ENCODE assay signal across 1 cellular context in the genomic region with DNA sequence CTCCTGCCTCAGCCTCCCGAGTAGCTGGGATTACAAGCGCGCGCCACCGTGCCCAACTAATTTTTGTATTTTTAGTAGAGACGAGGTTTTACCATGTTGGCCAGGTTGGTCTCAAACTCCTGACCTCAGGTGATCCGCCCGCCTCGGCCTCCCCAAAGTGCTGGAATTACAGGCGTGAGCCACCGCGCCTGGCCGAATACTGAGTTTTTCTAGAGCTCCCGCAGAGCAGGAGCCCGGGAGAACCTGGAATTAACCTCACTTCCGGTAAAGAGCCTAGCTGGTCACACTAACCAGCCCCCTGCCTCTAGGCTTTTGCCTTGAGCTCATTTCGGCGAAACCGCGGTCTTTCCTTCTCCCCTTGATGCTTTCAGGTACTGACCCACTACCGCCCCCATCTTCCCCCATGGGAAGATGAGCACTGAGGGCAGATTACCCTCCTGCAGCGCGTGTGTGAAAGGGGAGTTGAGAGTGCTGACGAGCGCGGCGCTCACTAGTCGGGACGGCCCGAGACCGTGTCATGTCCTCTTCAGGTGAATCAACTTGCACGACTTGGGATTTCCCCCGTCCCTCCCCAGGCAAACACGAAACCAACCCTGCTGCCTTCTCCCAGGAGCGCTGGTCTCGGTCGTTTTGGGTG.
TF ChIP-seq lines count a peak whose summit lies in the region.

No MANE protein-coding gene starts in this region.

TF ChIP-seq in K562, 482 proteins besides CTCF, POLR2A, EP300 and RAD21 (continued from another document):
- TF ChIP-seq KHSRP (IDR thresholded peaks at IDR 0.05) (no peak), IRF2 (CRISPR knock-in tag; IDR thresholded peaks at IDR 0.05) (no peak), KDM4B (IDR thresholded peaks at IDR 0.05; ENCODE audit: borderline replicate concordance in 2 of 2, low read depth in 1 of 2) (peak in 1 of 2 experiments; percentile 52; a peak in 1 of 4 replicates), NFIC (IDR thresholded peaks at IDR 0.05) (no peak), PHF20 (IDR thresholded peaks at IDR 0.05; ENCODE audit: partially characterized antibody) (no peak), SMARCA5 (IDR thresholded peaks at IDR 0.05) (peak; percentile 12; the same call in 1 of the 2 replicates), ZKSCAN3 (CRISPR knock-in tag; IDR thresholded peaks at IDR 0.05) (no peak), MEIS2 (IDR thresholded peaks at IDR 0.05; ENCODE audit: partially characterized antibody) (no peak), JUN (IDR thresholded peaks at IDR 0.05; ENCODE audit: borderline replicate concordance, low read depth, low read length) (no peak), JUN (CRISPR knock-in tag; IDR thresholded peaks at IDR 0.05; ENCODE audit: borderline replicate concordance) (no peak; the same call in 1 of the 2 replicates), ETV1 (tag; conservative IDR thresholded peaks at IDR 0.05; ENCODE audit: low read depth) (peak; percentile 57; the same call in 1 of the 2 replicates), SOX6 (IDR thresholded peaks at IDR 0.05) (no peak), BCOR (IDR thresholded peaks at IDR 0.05) (0 out of 2 replicates have a peak, but pooled peaks have one; percentile 10), ZNF3 (CRISPR knock-in tag; IDR thresholded peaks at IDR 0.05) (no peak), ZFP30 (CRISPR knock-in tag; IDR thresholded peaks at IDR 0.05; ENCODE audit: borderline replicate concordance) (no peak), HNRNPH1 (optimal IDR thresholded peaks at IDR 0.05; ENCODE audit: low read depth, low read length) (no peak)
- TF ChIP-seq, protein P1, sequence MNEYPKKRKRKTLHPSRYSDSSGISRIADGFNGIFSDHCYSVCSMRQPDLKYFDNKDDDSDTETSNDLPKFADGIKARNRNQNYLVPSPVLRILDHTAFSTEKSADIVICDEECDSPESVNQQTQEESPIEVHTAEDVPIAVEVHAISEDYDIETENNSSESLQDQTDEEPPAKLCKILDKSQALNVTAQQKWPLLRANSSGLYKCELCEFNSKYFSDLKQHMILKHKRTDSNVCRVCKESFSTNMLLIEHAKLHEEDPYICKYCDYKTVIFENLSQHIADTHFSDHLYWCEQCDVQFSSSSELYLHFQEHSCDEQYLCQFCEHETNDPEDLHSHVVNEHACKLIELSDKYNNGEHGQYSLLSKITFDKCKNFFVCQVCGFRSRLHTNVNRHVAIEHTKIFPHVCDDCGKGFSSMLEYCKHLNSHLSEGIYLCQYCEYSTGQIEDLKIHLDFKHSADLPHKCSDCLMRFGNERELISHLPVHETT (CRISPR knock-in tag; conservative IDR thresholded peaks at IDR 0.05 in 1 of 2, IDR thresholded peaks at IDR 0.05 in 1 of 2) = peak in 1 of 2 experiments; percentile 53; a peak in 1 of 4 replicates
- TF ChIP-seq, protein P2, sequence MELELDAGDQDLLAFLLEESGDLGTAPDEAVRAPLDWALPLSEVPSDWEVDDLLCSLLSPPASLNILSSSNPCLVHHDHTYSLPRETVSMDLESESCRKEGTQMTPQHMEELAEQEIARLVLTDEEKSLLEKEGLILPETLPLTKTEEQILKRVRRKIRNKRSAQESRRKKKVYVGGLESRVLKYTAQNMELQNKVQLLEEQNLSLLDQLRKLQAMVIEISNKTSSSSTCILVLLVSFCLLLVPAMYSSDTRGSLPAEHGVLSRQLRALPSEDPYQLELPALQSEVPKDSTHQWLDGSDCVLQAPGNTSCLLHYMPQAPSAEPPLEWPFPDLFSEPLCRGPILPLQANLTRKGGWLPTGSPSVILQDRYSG (tag; conservative IDR thresholded peaks at IDR 0.05; ENCODE audit: low read depth) = no peak
- TF ChIP-seq, protein P3, sequence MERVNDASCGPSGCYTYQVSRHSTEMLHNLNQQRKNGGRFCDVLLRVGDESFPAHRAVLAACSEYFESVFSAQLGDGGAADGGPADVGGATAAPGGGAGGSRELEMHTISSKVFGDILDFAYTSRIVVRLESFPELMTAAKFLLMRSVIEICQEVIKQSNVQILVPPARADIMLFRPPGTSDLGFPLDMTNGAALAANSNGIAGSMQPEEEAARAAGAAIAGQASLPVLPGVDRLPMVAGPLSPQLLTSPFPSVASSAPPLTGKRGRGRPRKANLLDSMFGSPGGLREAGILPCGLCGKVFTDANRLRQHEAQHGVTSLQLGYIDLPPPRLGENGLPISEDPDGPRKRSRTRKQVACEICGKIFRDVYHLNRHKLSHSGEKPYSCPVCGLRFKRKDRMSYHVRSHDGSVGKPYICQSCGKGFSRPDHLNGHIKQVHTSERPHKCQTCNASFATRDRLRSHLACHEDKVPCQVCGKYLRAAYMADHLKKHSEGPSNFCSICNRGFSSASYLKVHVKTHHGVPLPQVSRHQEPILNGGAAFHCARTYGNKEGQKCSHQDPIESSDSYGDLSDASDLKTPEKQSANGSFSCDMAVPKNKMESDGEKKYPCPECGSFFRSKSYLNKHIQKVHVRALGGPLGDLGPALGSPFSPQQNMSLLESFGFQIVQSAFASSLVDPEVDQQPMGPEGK (CRISPR knock-in tag; IDR thresholded peaks at IDR 0.05; ENCODE audit: borderline replicate concordance) = no peak
